Comparison of ENCODE assay signal across 13 cellular contexts in genomic region chr1:41277371-41277994, GRCh38. TPM values are rescaled to one million over a fixed set of nuclear protein-coding genes. Genes with fewer than 3 reads are reported as not detected.
DNase-seq lines count a peak whose midpoint lies in the region; ATAC-seq, FAIRE-seq and TF ChIP-seq lines count a peak whose summit lies in the region.
"Had no signal": no experiment of that assay in that cellular context is flagged by ENCODE, and none has a peak within 500 bp of the region (broad histone marks: within the 10 kb centered on the region; RNA-seq: fewer than 3 reads in every experiment).

No MANE protein-coding gene starts in this region.

- intact Hi-C loops in GM12878 (cut with micrococcal nuclease; ENCODE audit: unreplicated experiment), result no loop called here
- intact Hi-C loops in mucosa of descending colon (cut with DNase I, micrococcal nuclease), result no loop called here

- DNase-seq in NCI-H2107 treated with DMSO at 0.1 percent for 48 hours (lab: John Stamatoyannopoulos, UW; ENCODE audit: unreplicated experiment), result peak; percentile 46
- no peak for DNase-seq in GM12878 (ENCODE audit: low read depth, low spot score)
- DNase-seq in mucosa of descending colon, result peak in 1 of 3 donors; percentile 6
- no peak for DNase-seq in glomerular visceral epithelial cell (ENCODE audit: extremely low spot score)
- no peak for DNase-seq in NCI-H1105 (lab: John Stamatoyannopoulos, UW)
- DNase-seq: foreskin melanocyte; stimulated activated CD4-positive, alpha-beta T cell treated with anti-CD3 and anti-CD28 coated beads, Interleukin-4, amount 100 ng/mL, for 24 hours had no signal

- in situ Hi-C loops in GM12878 (cut with MboI), result no loop called here

- no peak for TF ChIP-seq EP300 in GM12878 (IDR thresholded peaks at IDR 0.05; ENCODE audit: borderline replicate concordance in 1 of 2, control insufficient read depth in 1 of 2, low read depth in 2 of 2, low read length in 2 of 2)
- no peak for TF ChIP-seq EP300 in gastroesophageal sphincter (IDR thresholded peaks at IDR 0.05)

- TF ChIP-seq CTCF in HEK293 (tag by site-specific recombination; IDR thresholded peaks at IDR 0.05), result no peak
- TF ChIP-seq CTCF in GM12878 (IDR thresholded peaks at IDR 0.05 in 2 of 3, conservative IDR thresholded peaks at IDR 0.05 in 1 of 3; ENCODE audit: control insufficient read depth in 2 of 3, extremely low read depth in 1 of 3, insufficient read depth in 1 of 3, low read depth in 3 of 3, low read length in 3 of 3), result no peak
- no peak for TF ChIP-seq CTCF in mucosa of descending colon (IDR thresholded peaks at IDR 0.05)
- no peak for TF ChIP-seq CTCF in gastroesophageal sphincter (IDR thresholded peaks at IDR 0.05)

- no peak overlapping the region for H3K4me2 ChIP-seq in GM12878 (ENCODE audit: control insufficient read depth, insufficient read depth)

- no peaks in the 10 kb centered on the region for H3K36me3 ChIP-seq in HEK293 (ENCODE audit: control insufficient read depth in 2 of 2, insufficient read depth in 1 of 2, low read length in 2 of 2)
- no peaks in the 10 kb centered on the region for H3K36me3 ChIP-seq in GM12878 (ENCODE audit: control insufficient read depth in 2 of 2, insufficient read depth in 2 of 2, low read length in 1 of 2)
- no peaks in the 10 kb centered on the region for H3K36me3 ChIP-seq in mucosa of descending colon (ENCODE audit: low read depth)
- H3K36me3 ChIP-seq in gastroesophageal sphincter, result no peaks in the 10 kb centered on the region
- H3K36me3 ChIP-seq: adrenal gland, SJSA1 had no signal

- ATAC-seq in GM12878 (peak; percentile 41; the same call in 1 of the 3 replicates), mucosa of descending colon (peak; percentile 59), gastroesophageal sphincter (no peak), GM18907 (IDR thresholded peaks at IDR 0.05; ENCODE audit: unreplicated experiment) (no peak)

- H3K9ac ChIP-seq in GM12878 (ENCODE audit: control insufficient read depth, insufficient read depth, low read length), result no peak overlapping the region

- CTCF ChIA-PET in HEK293 (lab: Yijun Ruan, JAX), result interaction anchor here (0.7 to 2.3 kb wide), 5 partner anchors 21 to 155 kb away, joined by 3 to 8 read pairs (median 3); no protein-coding TSS in a partner anchor
- CTCF ChIA-PET in GM12878 (lab: Yijun Ruan, JAX), result interaction anchor here (0.6 to 2.1 kb wide), 2 partner anchors 140 to 157 kb away, joined by 3 to 10 read pairs; no protein-coding TSS in a partner anchor

- H3K27ac ChIP-seq in HEK293 (ENCODE audit: extremely low read depth, low read depth, low read length) (no peak overlapping the region), GM12878 (ENCODE audit: control insufficient read depth, insufficient read depth) (no peak overlapping the region), gastroesophageal sphincter (no peak overlapping the region)
- H3K27ac ChIP-seq: adrenal gland, SJSA1 had no signal

- TF ChIP-seq POLR2A in GM12878 (IDR thresholded peaks at IDR 0.05; ENCODE audit: low read depth, low read length) (no peak), gastroesophageal sphincter (IDR thresholded peaks at IDR 0.05) (no peak)

- H3K4me1 ChIP-seq in HEK293 (ENCODE audit: control insufficient read depth, insufficient read depth, low read length) (no peaks in the 10 kb centered on the region), GM12878 (ENCODE audit: control insufficient read depth, insufficient read depth, low read length) (no peaks in the 10 kb centered on the region), mucosa of descending colon (ENCODE audit: low read depth) (no peaks in the 10 kb centered on the region), gastroesophageal sphincter (peaks cover 0 to under 1% (median 0%) of the 10 kb centered on the region in 3 donors)
- H3K4me1 ChIP-seq: SJSA1 had no signal

- SMC1A ChIA-PET in GM12878 (lab: Charles Lee; ENCODE audit: uncharacterized antibody, unreplicated experiment), result no interaction called here

- no peak overlapping the region for H2AFZ ChIP-seq in GM12878 (ENCODE audit: control insufficient read depth, low read depth, low read length)

- RAD21 ChIA-PET in GM12878 (lab: Charles Lee; ENCODE audit: unreplicated experiment), result interaction anchor here (1.2 kb wide), 1 partner anchor 157 kb away, joined by 3 read pairs; no protein-coding TSS in a partner anchor

- WGBS in GM12878 (ENCODE audit: insufficient coverage, insufficient replicate concordance, low lambda C conversion rate, missing lambda C conversion rate), result 30% methylated on average over 12 of the region's 12 CpGs
- 75 to 83% methylated on average over 1 to 9 of the region's 12 CpGs for WGBS in gastroesophageal sphincter (ENCODE audit: low coverage in 1 of 2), 2 donors

- POLR2A ChIA-PET in HEK293 (lab: Yijun Ruan, JAX) (no interaction called here), GM12878 (lab: Charles Lee) (no interaction called here)

- no peak for TF ChIP-seq RAD21 in GM12878 (IDR thresholded peaks at IDR 0.05; ENCODE audit: insufficient read depth, low read depth, low read length)

- no peaks in the 10 kb centered on the region for H3K9me3 ChIP-seq in HEK293 (ENCODE audit: control insufficient read depth, insufficient read depth, low read depth, low read length)
- no peaks in the 10 kb centered on the region for H3K9me3 ChIP-seq in GM12878 (replicated peaks; ENCODE audit: control insufficient read depth, insufficient read depth, low read length)
- no peaks in the 10 kb centered on the region for H3K9me3 ChIP-seq in mucosa of descending colon
- no peaks in the 10 kb centered on the region for H3K9me3 ChIP-seq in gastroesophageal sphincter
- H3K9me3 ChIP-seq: adrenal gland, SJSA1 had no signal

- BruUV-seq in GM12878 (replicated peaks; lab: Mats Ljungman, UMichigan), result no TSS peak

- H3K79me2 ChIP-seq in GM12878 (ENCODE audit: control insufficient read depth, insufficient read depth, low read length), result no peaks in the 10 kb centered on the region

- no peaks in the 10 kb centered on the region for H4K20me1 ChIP-seq in GM12878 (ENCODE audit: control insufficient read depth, insufficient read depth)

- FAIRE-seq in GM12878 (lab: Jason Lieb, UNC), result no peak
- FAIRE-seq: endometrium had no signal

- H3K27me3 ChIP-seq in GM12878 (replicated peaks in 1 of 2; ENCODE audit: control insufficient read depth in 2 of 2, insufficient read depth in 2 of 2, low read length in 1 of 2), result peaks cover 2% of the 10 kb centered on the region in 2 experiments; a peak in 2 of 4 replicates
- peaks cover 44% of the 10 kb centered on the region for H3K27me3 ChIP-seq in gastroesophageal sphincter
- H3K27me3 ChIP-seq: adrenal gland had no signal

- H3K4me3 ChIP-seq in HEK293 (ENCODE audit: low read depth, low read length) (no peak overlapping the region), GM12878 (no peak overlapping the region), mucosa of descending colon (no peak overlapping the region), gastroesophageal sphincter (no peak overlapping the region)
- H3K4me3 ChIP-seq: adrenal gland, SJSA1 had no signal

TF ChIP-seq in HEK293, 187 proteins besides CTCF, POLR2A, EP300 and RAD21 (continues in another document):
- TF ChIP-seq GLIS1 (tag by site-specific recombination; IDR thresholded peaks at IDR 0.05), result peak; percentile 32

TF ChIP-seq in GM12878, 131 proteins besides CTCF, POLR2A, EP300 and RAD21:
- TF ChIP-seq NR2F1 (conservative IDR thresholded peaks at IDR 0.05) (no peak), SPI1 (IDR thresholded peaks at IDR 0.05; ENCODE audit: borderline replicate concordance, insufficient read depth, low read depth, low read length) (peak; percentile 81), TCF3 (IDR thresholded peaks at IDR 0.05; ENCODE audit: borderline replicate concordance, insufficient read depth, low read depth, low read length) (no peak)

RNA-seq across cellular contexts. Expression of gene SCMH1, which starts 35.4 kb away (rescaled TPM):
- 182 and 203 TPM in 2 replicates for total RNA-seq in GM12878 (2013; cell fraction: nucleolus; rRNA removed)
- 30.6 and 40.6 TPM in 2 replicates for total RNA-seq in GM12878 (2014; rRNA removed)
- 25.9 and 26.0 TPM in 2 replicates for total RNA-seq in GM12878 (2014; rRNA removed; fragmentation: Illumina TruSeq; extraction: Trizol)
- 27.5 and 30.8 TPM in 2 replicates for total RNA-seq in GM12878 (2021)
- polyA plus RNA-seq in GM12878 (2011; ENCODE audit: low read depth), result 8.3 TPM
- polyA plus RNA-seq in GM12878 (2011; rRNA removed), result 27.3 and 44.1 TPM in 2 replicates
- 30.4 and 33.1 TPM in 2 replicates for polyA plus RNA-seq in GM12878 (2011; cell fraction: cytosol; rRNA removed)
- polyA plus RNA-seq in GM12878 (2011; cell fraction: nucleus; rRNA removed), result 180 and 222 TPM in 2 replicates
- polyA plus RNA-seq in GM12878 (2012), result 18.7 and 18.9 TPM in 2 replicates
- 29.7 and 33.1 TPM in 2 replicates for polyA plus RNA-seq in GM12878 (2014; fragmentation: Illumina TruSeq; extraction: Trizol)
- polyA plus RNA-seq in GM12878 (2014; fragmentation: Nextera tagmentation; extraction: Ambion mirVana), result 1 to 10 TPM; 7.5 to 7.9 TPM
- polyA plus RNA-seq in GM12878 (2014; rRNA removed), result 31.7 and 33.3 TPM in 2 replicates
- 10 to 100 TPM; 20.8 to 23.6 TPM for polyA plus RNA-seq in GM12878 (2016; fragmentation: Nextera tagmentation; extraction: Ambion mirVana)
- 37.5 and 55.4 TPM in 2 replicates for polyA minus RNA-seq in GM12878 (2011; rRNA and poly(A)+ RNA removed)
- 9.6 and 14.3 TPM in 2 replicates for polyA minus RNA-seq in GM12878 (2011; cell fraction: cytosol; rRNA and poly(A)+ RNA removed)
- 57.8 and 85.8 TPM in 2 replicates for polyA minus RNA-seq in GM12878 (2011; cell fraction: nucleus; rRNA and poly(A)+ RNA removed)
- total RNA-seq in mucosa of descending colon, result 10 to 100 TPM; 25.1 to 66.9 (median 35.6) TPM
- 100 to 1,000 TPM in 1 of 4 donors, 10 to 100 TPM in 3; 45.6 to 102 (median 82.5) TPM for total RNA-seq in gastroesophageal sphincter

Comparison
In these comparisons a context has a peak if more than half of its experiments do, and no peak if none do; other contexts are left out.
1. ATAC-seq: peak in GM12878 (single experiment) and mucosa of descending colon (single experiment); none in gastroesophageal sphincter (single experiment) and GM18907 (single experiment).